In the genomic region with DNA sequence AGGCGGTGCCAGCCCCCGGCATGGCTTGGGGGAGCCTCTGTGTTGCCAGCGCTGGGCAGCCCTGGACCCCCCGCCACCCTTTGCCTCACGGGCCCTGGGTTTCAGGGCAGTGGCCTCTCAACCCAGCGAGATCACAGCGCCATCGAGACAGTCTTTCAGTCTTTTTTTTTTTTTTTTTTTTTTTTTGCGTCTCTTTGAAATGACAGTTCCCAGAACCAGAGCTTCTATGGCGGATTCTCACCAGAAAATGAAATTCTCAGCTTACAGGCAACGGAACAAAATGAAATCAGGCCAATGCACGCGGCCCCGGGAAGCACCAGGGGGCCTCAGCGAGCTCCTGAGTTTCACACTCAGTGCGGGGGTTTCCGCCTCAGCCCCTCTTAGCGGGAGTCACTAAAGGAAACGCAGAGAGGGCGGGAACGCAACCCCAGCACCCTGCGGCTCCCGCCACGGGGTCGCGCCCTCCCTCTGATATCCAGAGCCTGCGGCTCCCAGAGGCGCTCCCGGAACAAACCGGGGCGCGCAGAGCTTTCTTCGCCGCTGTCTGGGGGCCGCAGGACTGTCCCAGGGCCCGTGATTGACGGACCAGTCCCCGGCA, we compare ENCODE assay signal across 8 cellular contexts. TPM values are rescaled to one million over a fixed set of nuclear protein-coding genes. Genes with fewer than 3 reads are reported as not detected.
A peak's percentile ranks its signal among the peaks of the same experiment; 100 is the strongest.
DNase-seq lines count a peak whose midpoint lies in the region; ATAC-seq and TF ChIP-seq lines count a peak whose summit lies in the region.

No MANE protein-coding gene starts in this region.

- DNase-seq in DMS79 (lab: John Stamatoyannopoulos, UW) (peak; percentile 44), HT1080 (ENCODE audit: low read depth) (peak; percentile 87), RWPE2 (ENCODE audit: low spot score) (peak; percentile 62), non-pigmented ciliary epithelial cell (ENCODE audit: low read depth) (peak; percentile 35), superior temporal gyrus (ENCODE audit: extremely low spot score) (peak; percentile 46)
- peak; percentile 80 for DNase-seq in activated naive CD4-positive, alpha-beta T cell treated with Interleukin-2 at 50 U/mL for 16 hours

- 0 to 4% methylated on average over 1 to 9 of the region's 38 CpGs for WGBS in gastroesophageal sphincter (ENCODE audit: low coverage in 1 of 2), 2 donors

- H3K27me3 ChIP-seq in RWPE2 (ENCODE audit: insufficient read depth, poor library complexity, severe bottlenecking) (no peaks in the 10 kb centered on the region), gastroesophageal sphincter (no peaks in the 10 kb centered on the region)

- H3K36me3 ChIP-seq in RWPE2 (ENCODE audit: low read depth) (no peaks in the 10 kb centered on the region), gastroesophageal sphincter (no peaks in the 10 kb centered on the region)

- no peak for TF ChIP-seq EP300 in gastroesophageal sphincter (IDR thresholded peaks at IDR 0.05)

- H3K9me3 ChIP-seq in RWPE2 (ENCODE audit: severe bottlenecking) (no peaks in the 10 kb centered on the region), gastroesophageal sphincter (no peaks in the 10 kb centered on the region)

- ATAC-seq in RWPE2 (ENCODE audit: low read depth) = peak; percentile 52
- peak; percentile 31 for ATAC-seq in gastroesophageal sphincter
- ATAC-seq in GM21447 (IDR thresholded peaks at IDR 0.05; ENCODE audit: unreplicated experiment) = no peak

- peak; percentile 80 for TF ChIP-seq CTCF in RWPE2 (IDR thresholded peaks at IDR 0.05; ENCODE audit: poor library complexity, severe bottlenecking)
- TF ChIP-seq CTCF in gastroesophageal sphincter (IDR thresholded peaks at IDR 0.05) = peak in 3 of 4 experiments; percentile 86 to 89 (median 87)

- peak; percentile 47 to 57 for TF ChIP-seq POLR2A in gastroesophageal sphincter (IDR thresholded peaks at IDR 0.05)

- peak overlapping the region; percentile 30 for H3K4me3 ChIP-seq in RWPE2 (ENCODE audit: severe bottlenecking)
- peak overlapping the region; percentile 36 to 58 for H3K4me3 ChIP-seq in gastroesophageal sphincter

- no peak overlapping the region for H3K27ac ChIP-seq in RWPE2 (ENCODE audit: poor library complexity, severe bottlenecking)
- peak overlapping the region; percentile 94 to 99 (median 97) for H3K27ac ChIP-seq in gastroesophageal sphincter

- peaks cover 7% of the 10 kb centered on the region for H3K4me1 ChIP-seq in RWPE2 (ENCODE audit: insufficient read depth, poor library complexity, severe bottlenecking)
- peaks cover 0 to 86% (median 52%) of the 10 kb centered on the region in 3 donors for H3K4me1 ChIP-seq in gastroesophageal sphincter

RNA-seq across cellular contexts. Expression of a gene that starts 8.0 kb away (rescaled TPM):
- 85.1 and 95.1 TPM in 2 replicates for total RNA-seq in HT1080 (2014; rRNA removed; shearing (Covaris generic))
- polyA plus RNA-seq in HT1080 (2015; cell fraction: cytosol; rRNA removed) = 70.2 and 70.7 TPM in 2 replicates
- polyA plus RNA-seq in HT1080 (2015; cell fraction: nucleus; rRNA removed) = 338 and 369 TPM in 2 replicates
- 1,000 to 10,000 TPM in 2 of 4 donors, 100 to 1,000 TPM in 2; 477 to 1,231 (median 878) TPM for total RNA-seq in gastroesophageal sphincter

Comparison
In these comparisons a context has a peak if more than half of its experiments do, and no peak if none do; other contexts are left out.
1. DNase-seq: peak in every context shown above with its lines; median percentile 87 in HT1080; 80 in activated naive CD4-positive, alpha-beta T cell treated with Interleukin-2 at 50 U/mL for 16 hours; 62 in RWPE2; 46 in superior temporal gyrus; 44 in DMS79; 35 in non-pigmented ciliary epithelial cell.